In the genomic region with DNA sequence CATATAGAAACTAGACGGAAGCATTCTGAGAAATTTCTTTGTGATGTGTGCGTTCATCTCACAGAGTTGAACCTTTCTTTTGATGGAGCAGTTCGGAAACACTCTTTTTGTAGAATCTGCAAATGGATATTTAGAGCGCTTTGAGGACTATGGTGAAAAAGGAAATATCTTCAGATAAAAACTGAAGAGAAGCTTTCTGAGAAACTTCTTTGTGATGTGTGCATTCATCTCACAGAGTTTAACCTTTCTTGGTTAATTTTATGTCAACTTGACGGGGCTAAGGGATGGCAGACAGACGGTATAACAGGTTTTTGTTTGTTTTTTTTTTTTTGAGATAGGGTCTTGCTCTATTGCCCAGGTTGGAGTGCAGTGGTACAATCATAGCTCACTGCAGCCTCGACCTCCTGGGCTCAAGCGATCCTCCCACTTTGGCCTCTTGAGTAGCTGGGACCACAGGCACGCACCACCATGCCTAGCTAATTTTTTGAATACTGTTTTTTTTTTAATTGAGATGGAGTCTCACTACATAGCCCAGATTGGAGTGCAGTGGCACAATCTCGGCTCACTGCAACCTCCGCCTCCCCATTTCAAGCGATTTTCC, we compare ENCODE assay signal across 1 cellular context. TPM values are rescaled to one million over a fixed set of nuclear protein-coding genes. Genes with fewer than 3 reads are reported as not detected.
"Had no signal": no experiment of that assay in that cellular context is flagged by ENCODE, and none has a peak within 500 bp of the region (broad histone marks: within the 10 kb centered on the region; RNA-seq: fewer than 3 reads in every experiment).

No MANE protein-coding gene starts in this region.

RNA-seq across cellular contexts. Expression of gene TMEM184A, which starts 36.6 kb away (rescaled TPM):
- total RNA-seq: naive thymus-derived CD8-positive, alpha-beta T cell had no signal
